ENCODE assay signal across 2 cellular contexts in genomic region chr20:14707865-14708574, GRCh38.
TF ChIP-seq lines count a peak whose summit lies in the region.

No MANE protein-coding gene starts in this region.

TF ChIP-seq in A549, 52 proteins besides CTCF, POLR2A, EP300 and RAD21 (continued from another document):
- TF ChIP-seq BCL3 (IDR thresholded peaks at IDR 0.05): no peak

TF ChIP-seq in GM12878, 131 proteins besides CTCF, POLR2A, EP300 and RAD21 (continued from another document):
- TF ChIP-seq CEBPB (IDR thresholded peaks at IDR 0.05; ENCODE audit: borderline replicate concordance in 1 of 2, low read depth in 2 of 2, low read length in 2 of 2): no peak
- TF ChIP-seq ASH2L (IDR thresholded peaks at IDR 0.05; ENCODE audit: borderline replicate concordance, low read depth): no peak
- no peak for TF ChIP-seq STAT3 (IDR thresholded peaks at IDR 0.05; ENCODE audit: low read depth, low read length)
- no peak for TF ChIP-seq NRF1 (conservative IDR thresholded peaks at IDR 0.05; ENCODE audit: low read depth, low read length)
- no peak for TF ChIP-seq E4F1 (IDR thresholded peaks at IDR 0.05; ENCODE audit: borderline replicate concordance, partially characterized antibody)
- TF ChIP-seq SMAD1 (IDR thresholded peaks at IDR 0.05; ENCODE audit: low read depth, partially characterized antibody): no peak
- no peak for TF ChIP-seq YBX1 (IDR thresholded peaks at IDR 0.05)
- no peak for TF ChIP-seq FOXM1 (IDR thresholded peaks at IDR 0.05; ENCODE audit: low read depth, low read length)
